In genomic region chr3:196942915-196943277, GRCh38 we compare ENCODE assay signal across 8 cellular contexts. TPM values are rescaled to one million over a fixed set of nuclear protein-coding genes. Genes with fewer than 3 reads are reported as not detected.
A peak's percentile ranks its signal among the peaks of the same experiment; 100 is the strongest.
DNase-seq lines count a peak whose midpoint lies in the region; ATAC-seq and TF ChIP-seq lines count a peak whose summit lies in the region.

No MANE protein-coding gene starts in this region.

- peak overlapping the region; percentile 92 for H3K27ac ChIP-seq in Panc1 (ENCODE audit: low read length)
- H3K27ac ChIP-seq in urinary bladder (ENCODE audit: low read depth) = peak overlapping the region; percentile 58

- H3K36me3 ChIP-seq in Panc1 (ENCODE audit: control insufficient read depth, insufficient read depth, low read length) = peaks cover 17% of the 10 kb centered on the region
- H3K36me3 ChIP-seq in urinary bladder (ENCODE audit: insufficient read depth) = no peaks in the 10 kb centered on the region

- peak; percentile 17 for ATAC-seq in GM18502 (IDR thresholded peaks at IDR 0.05; ENCODE audit: poor library complexity, unreplicated experiment)
- peak; percentile 3 for ATAC-seq in HG02678 (IDR thresholded peaks at IDR 0.05; ENCODE audit: unreplicated experiment)
- ATAC-seq in Panc1 = peak; percentile 26
- ATAC-seq in GM18505 (IDR thresholded peaks at IDR 0.05; ENCODE audit: unreplicated experiment) = no peak

- H3K4me3 ChIP-seq in Panc1 (ENCODE audit: low read depth in 2 of 2, low read length in 2 of 2) = peak overlapping the region; percentile 94 to 99
- peak overlapping the region; percentile 98 for H3K4me3 ChIP-seq in mononuclear cell (ENCODE audit: low read length)
- peak overlapping the region; percentile 97 for H3K4me3 ChIP-seq in urinary bladder (ENCODE audit: low read depth, low read length)

- BruUV-seq in Panc1 (replicated peaks; lab: Mats Ljungman, UMichigan) = TSS peak; percentile 87

- H3K4me1 ChIP-seq in Panc1 (ENCODE audit: control insufficient read depth, insufficient read depth, low read length) = peaks cover 15% of the 10 kb centered on the region
- peaks cover 35% of the 10 kb centered on the region for H3K4me1 ChIP-seq in mononuclear cell (ENCODE audit: insufficient read depth, low read length)
- H3K4me1 ChIP-seq in urinary bladder (ENCODE audit: insufficient read depth) = no peaks in the 10 kb centered on the region

- no peaks in the 10 kb centered on the region for H3K27me3 ChIP-seq in Panc1 (ENCODE audit: control insufficient read depth, insufficient read depth, low read length)
- H3K27me3 ChIP-seq in mononuclear cell (ENCODE audit: insufficient read depth, low read length) = no peaks in the 10 kb centered on the region

- no peak for TF ChIP-seq CTCF in Panc1 (IDR thresholded peaks at IDR 0.05)

- under 1% methylated on average over 25 of the region's 25 CpGs for WGBS in urinary bladder

- in situ Hi-C loops in Panc1 (cut with HindIII; ENCODE audit: low pct_unique_long_range_greater_than_20kb, low sequenced_read_pairs) = no loop called here

- CTCF ChIA-PET in Panc1 (lab: Charles Lee) = no interaction called here

- no peak for TF ChIP-seq POLR2A in GM18505 (IDR thresholded peaks at IDR 0.05; ENCODE audit: borderline replicate concordance, extremely low read depth, insufficient read depth, insufficient read length)

- intact Hi-C loops in Panc1 (cut with micrococcal nuclease; ENCODE audit: unreplicated experiment) = no loop called here

- DNase-seq in Panc1 (ENCODE audit: low read depth, low spot score) (no peak), ecto neural progenitor cell (ENCODE audit: low spot score) (peak; percentile 61), D341Med (ENCODE audit: low spot score) (no peak)

- POLR2A ChIA-PET in Panc1 (lab: Charles Lee) = interaction anchor here (0.5 kb wide), 1 partner anchor 203 kb away, joined by 10 read pairs; no protein-coding TSS in a partner anchor

- H3K9me3 ChIP-seq in Panc1 (ENCODE audit: control insufficient read depth, insufficient read depth, low read depth, low read length) = no peaks in the 10 kb centered on the region
- H3K9me3 ChIP-seq in mononuclear cell (ENCODE audit: low read depth, low read length) = no peaks in the 10 kb centered on the region

RNA-seq across cellular contexts. Expression of gene NCBP2, which starts 0.6 kb away (rescaled TPM):
- total RNA-seq in Panc1 (2021; ENCODE audit: unreplicated experiment) (122 TPM), mononuclear cell (23.1 TPM), urinary bladder (38.8 TPM)
- 133 TPM for polyA plus RNA-seq in Panc1 (2012; ENCODE audit: insufficient read length)
- polyA plus RNA-seq in urinary bladder = 65.7 TPM

RNA-seq across cellular contexts. Expression of gene PIGZ, which starts 25.7 kb away (rescaled TPM):
- total RNA-seq in Panc1 (2021; ENCODE audit: unreplicated experiment) = 6.3 TPM
- polyA plus RNA-seq in Panc1 (2012; ENCODE audit: insufficient read length) = 6.6 TPM
- total RNA-seq in mononuclear cell = 1.0 TPM
- 5.8 TPM for total RNA-seq in urinary bladder
- 10.8 TPM for polyA plus RNA-seq in urinary bladder
